ENCODE assay signal across 10 cellular contexts in genomic region chr13:48220592-48221300, GRCh38. TPM values are rescaled to one million over a fixed set of nuclear protein-coding genes. Genes with fewer than 3 reads are reported as not detected.
DNase-seq lines count a peak whose midpoint lies in the region; ATAC-seq and TF ChIP-seq lines count a peak whose summit lies in the region.
"Had no signal": no experiment of that assay in that cellular context is flagged by ENCODE, and none has a peak within 500 bp of the region (broad histone marks: within the 10 kb centered on the region; RNA-seq: fewer than 3 reads in every experiment).

No MANE protein-coding gene starts in this region.

- H3K36me3 ChIP-seq in hepatocyte (replicated peaks; ENCODE audit: insufficient read depth, low read depth) (no peaks in the 10 kb centered on the region), aorta (ENCODE audit: control insufficient read depth in 1 of 2, insufficient read depth in 2 of 2, low read length in 1 of 2) (no peaks in the 10 kb centered on the region)

- peaks cover 7% of the 10 kb centered on the region for H3K4me1 ChIP-seq in hepatocyte (ENCODE audit: insufficient read depth)
- no peaks in the 10 kb centered on the region for H3K4me1 ChIP-seq in aorta (ENCODE audit: control insufficient read depth in 1 of 2, insufficient read depth in 2 of 2, low read length in 2 of 2)

- H3K79me2 ChIP-seq in hepatocyte: no peaks in the 10 kb centered on the region

- H3K9me2 ChIP-seq in hepatocyte (replicated peaks; ENCODE audit: insufficient read depth): no peaks in the 10 kb centered on the region

- no peaks in the 10 kb centered on the region for H4K20me1 ChIP-seq in hepatocyte (ENCODE audit: insufficient read depth, poor library complexity, severe bottlenecking)

- H3K27ac ChIP-seq in hepatocyte (peak overlapping the region; percentile 67), aorta (ENCODE audit: low read depth in 1 of 2, low read length in 2 of 2) (no peak overlapping the region)

- no peak overlapping the region for H3K4me2 ChIP-seq in hepatocyte

- intact Hi-C loops in aorta (cut with DNase I): no loop called here

- TF ChIP-seq CTCF in hepatocyte (IDR thresholded peaks at IDR 0.05; ENCODE audit: poor library complexity): no peak

- H3K9me3 ChIP-seq in T-helper 17 cell (ENCODE audit: control insufficient read depth, low read length, poor library complexity, severe bottlenecking) (no peaks in the 10 kb centered on the region), hepatocyte (ENCODE audit: low read depth) (no peaks in the 10 kb centered on the region), aorta (ENCODE audit: control insufficient read depth, low read length) (no peaks in the 10 kb centered on the region)

- no peaks in the 10 kb centered on the region for H3K27me3 ChIP-seq in hepatocyte
- no peaks in the 10 kb centered on the region for H3K27me3 ChIP-seq in aorta (ENCODE audit: control insufficient read depth in 1 of 2, insufficient read depth in 2 of 2, low read length in 1 of 2)

- H2AFZ ChIP-seq in hepatocyte: no peak overlapping the region

- H3K36me3 Mint-ChIP-seq in T-helper 17 cell (ENCODE audit: low read depth): no peaks in the 10 kb centered on the region

- no peaks in the 10 kb centered on the region for H3K27me3 Mint-ChIP-seq in T-helper 17 cell

- peak; percentile 69 for ATAC-seq in T-helper 17 cell
- ATAC-seq in stimulated activated naive CD8-positive, alpha-beta T cell treated with anti-CD3 and anti-CD28 coated beads, Interleukin-15, Interleukin-2, amounts not matched to agents 100 U/mL and 50 U/mL, for 24 hours: peak; percentile 82
- ATAC-seq in aorta (ENCODE audit: low FRiP score): no peak
- ATAC-seq in GM19328 (IDR thresholded peaks at IDR 0.05; ENCODE audit: unreplicated experiment): no peak

- no peak overlapping the region for H3K4me3 ChIP-seq in hepatocyte
- H3K4me3 ChIP-seq in aorta (ENCODE audit: low read length in 2 of 2): no peak overlapping the region

- peak overlapping the region; percentile 77 for H3K4me3 Mint-ChIP-seq in T-helper 17 cell

- peaks cover 37% of the 10 kb centered on the region for H3K4me1 Mint-ChIP-seq in T-helper 17 cell

- 74% methylated on average over 5 of the region's 5 CpGs for WGBS in hepatocyte (ENCODE audit: low lambda C conversion rate, missing lambda C conversion rate)
- 74 to 75% methylated on average over 5 of the region's 5 CpGs for WGBS in aorta, 2 donors

- H3K27ac Mint-ChIP-seq in T-helper 17 cell: peak overlapping the region; percentile 83

- DNase-seq in NOMO-1 (lab: John Stamatoyannopoulos, UW; ENCODE audit: unreplicated experiment in 2 of 2): peak; percentile 11 to 25
- no peak for DNase-seq in NOMO-1 treated with dmso at 0.1 percent for 144 hours (lab: John Stamatoyannopoulos, UW; ENCODE audit: unreplicated experiment)
- DNase-seq in T-helper 17 cell: no peak
- no peak for DNase-seq in hepatocyte (ENCODE audit: low spot score)
- DNase-seq in stimulated activated naive CD8-positive, alpha-beta T cell treated with anti-CD3 and anti-CD28 coated beads, Interleukin-15, Interleukin-2, amounts not matched to agents 100 U/mL and 50 U/mL, for 24 hours: peak; percentile 30
- DNase-seq in T1000 (lab: John Stamatoyannopoulos, UW): no peak
- DNase-seq in aorta: no peak
- DNase-seq: activated CD4-positive, CD25-positive, alpha-beta regulatory T cell; caudate nucleus had no signal

RNA-seq across cellular contexts. Expression of gene ITM2B, which starts 12.3 kb away (rescaled TPM):
- total RNA-seq in T-helper 17 cell (100 to 1,000 TPM; 396 to 450 TPM), hepatocyte (438 and 449 TPM in 2 replicates), aorta (100 to 1,000 TPM; 549 to 771 TPM)
- polyA plus RNA-seq in hepatocyte (572 and 588 TPM in 2 replicates), aorta (100 to 1,000 TPM; 371 to 929 TPM)

Comparison
In these comparisons a context has a peak if more than half of its experiments do, and no peak if none do; other contexts are left out.
1. DNase-seq: peak in NOMO-1 (2 of 2) and stimulated activated naive CD8-positive, alpha-beta T cell treated with anti-CD3 and anti-CD28 coated beads, Interleukin-15, Interleukin-2, amounts not matched to agents 100 U/mL and 50 U/mL, for 24 hours (single experiment); none in NOMO-1 treated with dmso at 0.1 percent for 144 hours (single experiment), T-helper 17 cell (0 of 3), hepatocyte (single experiment), T1000 (single experiment) and aorta (0 of 2).
2. ATAC-seq: peak in T-helper 17 cell (single experiment) and stimulated activated naive CD8-positive, alpha-beta T cell treated with anti-CD3 and anti-CD28 coated beads, Interleukin-15, Interleukin-2, amounts not matched to agents 100 U/mL and 50 U/mL, for 24 hours (single experiment); none in aorta (single experiment) and GM19328 (single experiment).